Comparison of ENCODE assay signal across 8 cellular contexts in the genomic region with DNA sequence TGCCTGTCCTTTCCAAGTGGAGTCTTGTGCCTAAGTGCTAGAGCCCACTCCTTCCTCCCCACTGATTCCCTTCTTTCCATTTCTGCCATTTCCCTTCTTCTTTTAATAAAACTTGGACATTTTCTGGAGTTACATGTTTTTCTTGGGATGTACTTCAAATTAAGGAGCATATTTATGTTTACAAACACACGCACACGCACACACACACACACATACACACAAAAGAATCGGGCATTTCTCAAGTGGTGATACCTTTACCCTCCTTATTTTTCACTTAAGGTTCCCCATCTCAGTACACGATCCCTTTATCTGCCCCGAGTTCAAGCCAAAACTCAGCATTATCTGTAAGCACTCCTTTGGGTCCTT.
DNase-seq lines count a peak whose midpoint lies in the region; ATAC-seq and TF ChIP-seq lines count a peak whose summit lies in the region.

No MANE protein-coding gene starts in this region.

- intact Hi-C loops in gastrocnemius medialis (cut with DNase I; ENCODE audit: low total_unique reads) (no loop called here), ovary (cut with DNase I) (no loop called here)

- WGBS in ovary, 3 donors, result 16 to 26% (median 23%) methylated on average over 5 of the region's 5 CpGs

- H3K4me3 ChIP-seq in gastrocnemius medialis, result peak overlapping the region in 3 of 4 donors; percentile 44 to 57 (median 50)
- no peak overlapping the region for H3K4me3 ChIP-seq in ovary

- peaks cover 6% of the 10 kb centered on the region for H3K36me3 Mint-ChIP-seq in activated naive CD8-positive, alpha-beta T cell treated with anti-CD3 and anti-CD28 coated beads, Interleukin-2, amount 10 ng/mL, durations not matched to agents 7 days and 5 days
- H3K36me3 Mint-ChIP-seq in activated naive CD8-positive, alpha-beta T cell treated with anti-CD3 and anti-CD28 coated beads for 36 hours, result no peaks in the 10 kb centered on the region

- peak overlapping the region; percentile 93 for H3K27ac ChIP-seq in cingulate gyrus (ENCODE audit: low read depth, low read length)
- peak overlapping the region; percentile 64 to 86 (median 82) for H3K27ac ChIP-seq in gastrocnemius medialis
- H3K27ac ChIP-seq in ovary, result peak overlapping the region in 1 of 2 donors; percentile 80

- H3K27me3 ChIP-seq in gastrocnemius medialis (peaks cover 0 to 31% (median 21%) of the 10 kb centered on the region in 3 donors), ovary (no peaks in the 10 kb centered on the region)

- no peak overlapping the region for H3K27ac Mint-ChIP-seq in activated naive CD8-positive, alpha-beta T cell treated with anti-CD3 and anti-CD28 coated beads, Interleukin-2, amount 10 ng/mL, durations not matched to agents 7 days and 5 days
- no peak overlapping the region for H3K27ac Mint-ChIP-seq in activated naive CD8-positive, alpha-beta T cell treated with anti-CD3 and anti-CD28 coated beads for 36 hours

- no peaks in the 10 kb centered on the region for H3K27me3 Mint-ChIP-seq in activated naive CD8-positive, alpha-beta T cell treated with anti-CD3 and anti-CD28 coated beads, Interleukin-2, amount 10 ng/mL, durations not matched to agents 7 days and 5 days
- H3K27me3 Mint-ChIP-seq in activated naive CD8-positive, alpha-beta T cell treated with anti-CD3 and anti-CD28 coated beads for 36 hours, result no peaks in the 10 kb centered on the region

- peaks cover under 1% of the 10 kb centered on the region for H3K9me3 Mint-ChIP-seq in activated naive CD8-positive, alpha-beta T cell treated with anti-CD3 and anti-CD28 coated beads, Interleukin-2, amount 10 ng/mL, durations not matched to agents 7 days and 5 days
- H3K9me3 Mint-ChIP-seq in activated naive CD8-positive, alpha-beta T cell treated with anti-CD3 and anti-CD28 coated beads for 36 hours, result no peaks in the 10 kb centered on the region

- H3K4me1 ChIP-seq in gastrocnemius medialis (peaks cover 21 to 39% of the 10 kb centered on the region in 2 donors), ovary (ENCODE audit: insufficient read depth) (peaks cover 1% of the 10 kb centered on the region)

- no peak overlapping the region for H3K4me3 Mint-ChIP-seq in activated naive CD8-positive, alpha-beta T cell treated with anti-CD3 and anti-CD28 coated beads, Interleukin-2, amount 10 ng/mL, durations not matched to agents 7 days and 5 days
- no peak overlapping the region for H3K4me3 Mint-ChIP-seq in activated naive CD8-positive, alpha-beta T cell treated with anti-CD3 and anti-CD28 coated beads for 36 hours

- TF ChIP-seq EP300 in ovary (IDR thresholded peaks at IDR 0.05), result no peak

- peaks cover 18% of the 10 kb centered on the region for H3K4me1 Mint-ChIP-seq in activated naive CD8-positive, alpha-beta T cell treated with anti-CD3 and anti-CD28 coated beads, Interleukin-2, amount 10 ng/mL, durations not matched to agents 7 days and 5 days
- peaks cover 16% of the 10 kb centered on the region for H3K4me1 Mint-ChIP-seq in activated naive CD8-positive, alpha-beta T cell treated with anti-CD3 and anti-CD28 coated beads for 36 hours

- in situ Hi-C loops in gastrocnemius medialis (cut with MboI; ENCODE audit: low sequenced_read_pairs in 4 of 4), result no loop called here

- TF ChIP-seq CTCF in gastrocnemius medialis (IDR thresholded peaks at IDR 0.05 in 4 of 5, conservative IDR thresholded peaks at IDR 0.05 in 1 of 5) (no peak), ovary (IDR thresholded peaks at IDR 0.05) (no peak)

- TF ChIP-seq POLR2A in gastrocnemius medialis (IDR thresholded peaks at IDR 0.05) (no peak), ovary (IDR thresholded peaks at IDR 0.05) (no peak)

- POLR2A ChIA-PET in activated naive CD8-positive, alpha-beta T cell treated with anti-CD3 and anti-CD28 coated beads, Interleukin-2, amount 10 ng/mL, durations not matched to agents 7 days and 5 days (lab: Charles Lee), result interaction anchor here (0.7 to 2.9 kb wide), 4 partner anchors 10 to 343 kb away, joined by 3 to 59 read pairs (median 4); partner anchors contain the start of gene MYL12B

- H3K36me3 ChIP-seq in gastrocnemius medialis, result no peaks in the 10 kb centered on the region
- H3K36me3 ChIP-seq in ovary, result no peaks in the 10 kb centered on the region

- H3K9me3 ChIP-seq in gastrocnemius medialis (no peaks in the 10 kb centered on the region), ovary (no peaks in the 10 kb centered on the region)

- DNase-seq in activated naive CD8-positive, alpha-beta T cell treated with anti-CD3 and anti-CD28 coated beads, Interleukin-2, amount 10 ng/mL, durations not matched to agents 7 days and 5 days, result no peak
- no peak for DNase-seq in activated naive CD8-positive, alpha-beta T cell treated with anti-CD3 and anti-CD28 coated beads for 36 hours
- DNase-seq in gastrocnemius medialis (no peak), cerebellar cortex (ENCODE audit: low spot score) (no peak), ovary (no peak), putamen (ENCODE audit: low spot score) (no peak)

- ATAC-seq in activated naive CD8-positive, alpha-beta T cell treated with anti-CD3 and anti-CD28 coated beads, Interleukin-2, amount 10 ng/mL, durations not matched to agents 7 days and 5 days (ENCODE audit: low read depth), result peak; percentile 21
- peak; percentile 26 for ATAC-seq in HG03432 (IDR thresholded peaks at IDR 0.05; ENCODE audit: unreplicated experiment)
- no peak for ATAC-seq in gastrocnemius medialis

Comparison
In these comparisons a context has a peak if more than half of its experiments do, and no peak if none do; other contexts are left out.
1. ATAC-seq: peak in activated naive CD8-positive, alpha-beta T cell treated with anti-CD3 and anti-CD28 coated beads, Interleukin-2, amount 10 ng/mL, durations not matched to agents 7 days and 5 days (single experiment) and HG03432 (single experiment); none in gastrocnemius medialis (0 of 2).